21 cellular contexts compared by ENCODE assay signal in genomic region chr15:59344311-59344710, GRCh38. TPM values are rescaled to one million over a fixed set of nuclear protein-coding genes. Genes with fewer than 3 reads are reported as not detected.
DNase-seq lines count a peak whose midpoint lies in the region; ATAC-seq and TF ChIP-seq lines count a peak whose summit lies in the region.
"Had no signal": no experiment of that assay in that cellular context is flagged by ENCODE, and none has a peak within 500 bp of the region (broad histone marks: within the 10 kb centered on the region; RNA-seq: fewer than 3 reads in every experiment).

No MANE protein-coding gene starts in this region.

- H2BK15ac ChIP-seq in IMR-90 (ENCODE audit: low read depth, low read length): no peak overlapping the region

- no peak overlapping the region for H2BK120ac ChIP-seq in IMR-90 (ENCODE audit: low read depth, low read length)

- H3K4me3 ChIP-seq in IMR-90 (ENCODE audit: insufficient read depth, low read depth, low read length) (no peak overlapping the region), SK-N-SH (ENCODE audit: low read depth in 2 of 2, low read length in 1 of 2) (no peak overlapping the region), foreskin fibroblast (ENCODE audit: low read depth in 1 of 2, low read length in 2 of 2) (no peak overlapping the region)
- H3K4me3 ChIP-seq: A549; BLaER1 treated with 17β-estradiol and CSF1 and Interleukin-3, amounts not matched to agents 10 nM and 100 nM; GM23338; HAP-1 had no signal

- no peak overlapping the region for H2BK5ac ChIP-seq in IMR-90 (ENCODE audit: low read depth, low read length, poor library complexity, severe bottlenecking)

- intact Hi-C loops in Calu3 (cut with micrococcal nuclease; ENCODE audit: unreplicated experiment): no loop called here
- intact Hi-C loops in IMR-90 (cut with micrococcal nuclease): no loop called here

- peaks cover 12% of the 10 kb centered on the region for H4K20me1 ChIP-seq in IMR-90 (ENCODE audit: insufficient read depth, low read length)
- H4K20me1 ChIP-seq in SK-N-SH (ENCODE audit: insufficient read depth): no peaks in the 10 kb centered on the region

- dilution Hi-C loops in IMR-90 (cut with HindIII; ENCODE audit: low sequenced_read_pairs, unreplicated experiment): no loop called here

- no peak overlapping the region for H4K91ac ChIP-seq in IMR-90 (ENCODE audit: insufficient read depth, low read depth, low read length)

- H3K9ac ChIP-seq in IMR-90 (ENCODE audit: low read depth, low read length) (no peak overlapping the region), SK-N-SH (no peak overlapping the region)
- H3K9ac ChIP-seq: BLaER1 treated with 17β-estradiol and CSF1 and Interleukin-3, amounts not matched to agents 10 nM and 100 nM had no signal

- H2AFZ ChIP-seq in IMR-90 (replicated peaks; ENCODE audit: low read length, poor library complexity): no peak overlapping the region
- no peak overlapping the region for H2AFZ ChIP-seq in SK-N-SH (ENCODE audit: low read depth)
- H2AFZ ChIP-seq: GM23338 had no signal

- H3K9me3 Mint-ChIP-seq in Calu3 (ENCODE audit: low read depth, unreplicated experiment): no peaks in the 10 kb centered on the region
- peaks cover 3% of the 10 kb centered on the region for H3K9me3 Mint-ChIP-seq in stimulated activated memory B cell treated with anti-CD40 and anti-IgM and Interleukin-4, amounts not matched to agents 10 μg/mL and 1 μg/mL and 100 μg/mL, for 72 hours
- H3K9me3 Mint-ChIP-seq: CD4-positive, alpha-beta T cell; CD8-positive, alpha-beta memory T cell; HFFc6 had no signal

- H3F3A ChIP-seq in SK-N-SH (replicated peaks; ENCODE audit: insufficient read depth): peaks cover 1% of the 10 kb centered on the region

- H3K27ac Mint-ChIP-seq in Calu3 (ENCODE audit: unreplicated experiment): peak overlapping the region; percentile 1
- peak overlapping the region; percentile 39 for H3K27ac Mint-ChIP-seq in stimulated activated memory B cell treated with anti-CD40 and anti-IgM and Interleukin-4, amounts not matched to agents 10 μg/mL and 1 μg/mL and 100 μg/mL, for 72 hours
- H3K27ac Mint-ChIP-seq: CD14-positive monocyte; CD4-positive, alpha-beta T cell; CD8-positive, alpha-beta memory T cell; GM23338; HFFc6 had no signal

- peaks cover 41% of the 10 kb centered on the region for H3K79me2 ChIP-seq in SK-N-SH (ENCODE audit: insufficient read depth)

- peaks cover 63% of the 10 kb centered on the region for H3K4me1 Mint-ChIP-seq in Calu3 (ENCODE audit: low read depth, unreplicated experiment)
- H3K4me1 Mint-ChIP-seq in stimulated activated memory B cell treated with anti-CD40 and anti-IgM and Interleukin-4, amounts not matched to agents 10 μg/mL and 1 μg/mL and 100 μg/mL, for 72 hours: peaks cover 74% of the 10 kb centered on the region
- H3K4me1 Mint-ChIP-seq: CD8-positive, alpha-beta memory T cell had no signal

- CTCF ChIA-PET in Calu3 (lab: Charles Lee): no interaction called here
- CTCF ChIA-PET in IMR-90 (lab: Yijun Ruan, JAX): no interaction called here
- CTCF ChIA-PET in SK-N-SH (lab: Yijun Ruan, JAX): no interaction called here

- H3K27ac ChIP-seq in IMR-90 (ENCODE audit: insufficient read depth, low read length): no peak overlapping the region
- no peak overlapping the region for H3K27ac ChIP-seq in SK-N-SH (ENCODE audit: low read depth in 2 of 2, low read length in 1 of 2)
- H3K27ac ChIP-seq: BLaER1 treated with 17β-estradiol and CSF1 and Interleukin-3, amounts not matched to agents 10 nM and 100 nM had no signal

- H3K4me1 ChIP-seq in IMR-90 (ENCODE audit: control insufficient read depth, insufficient read depth, low read length) (no peaks in the 10 kb centered on the region), SK-N-SH (ENCODE audit: control insufficient read depth in 1 of 2, insufficient read depth in 2 of 2, low read depth in 1 of 2, low read length in 1 of 2) (peaks cover 0 to 1% of the 10 kb centered on the region in 2 experiments; a peak in 1 of 4 replicates)
- H3K4me1 ChIP-seq: BE2C had no signal

- H3K27me3 Mint-ChIP-seq in Calu3 (ENCODE audit: unreplicated experiment): no peaks in the 10 kb centered on the region
- no peaks in the 10 kb centered on the region for H3K27me3 Mint-ChIP-seq in stimulated activated memory B cell treated with anti-CD40 and anti-IgM and Interleukin-4, amounts not matched to agents 10 μg/mL and 1 μg/mL and 100 μg/mL, for 72 hours

- no peak overlapping the region for H3K56ac ChIP-seq in IMR-90 (ENCODE audit: extremely low read depth, insufficient read depth, low read length)

- BruUV-seq in Calu3 (replicated peaks; lab: Mats Ljungman, UMichigan) (no TSS peak), IMR-90 (replicated peaks; lab: Mats Ljungman, UMichigan) (no TSS peak)

- no peaks in the 10 kb centered on the region for H3K9me2 ChIP-seq in SK-N-SH

- H3K18ac ChIP-seq in IMR-90 (ENCODE audit: low read depth, low read length): no peak overlapping the region

- no peak for TF ChIP-seq EP300 in SK-N-SH (IDR thresholded peaks at IDR 0.05; ENCODE audit: borderline replicate concordance in 1 of 2, low read depth in 1 of 2, low read length in 1 of 2)

- H3K4me3 Mint-ChIP-seq in Calu3 (ENCODE audit: low read depth, unreplicated experiment): no peak overlapping the region
- no peak overlapping the region for H3K4me3 Mint-ChIP-seq in stimulated activated memory B cell treated with anti-CD40 and anti-IgM and Interleukin-4, amounts not matched to agents 10 μg/mL and 1 μg/mL and 100 μg/mL, for 72 hours
- H3K4me3 Mint-ChIP-seq: CD14-positive monocyte; CD4-positive, alpha-beta T cell; CD8-positive, alpha-beta memory T cell; GM23338; HFFc6 had no signal

- H3K4ac ChIP-seq in IMR-90 (ENCODE audit: low read depth, low read length): no peak overlapping the region

- H3K9me3 ChIP-seq in IMR-90 (ENCODE audit: control insufficient read depth, insufficient read depth, low read length) (no peaks in the 10 kb centered on the region), SK-N-SH (0 out of 2 replicates have a peak, but pooled peaks cover 4% of the 10 kb centered on the region)
- H3K9me3 ChIP-seq: A549, HAP-1 had no signal

- H3K36me3 ChIP-seq in IMR-90 (ENCODE audit: control insufficient read depth, insufficient read depth, low read length) (no peaks in the 10 kb centered on the region), SK-N-SH (replicated peaks in 1 of 2; ENCODE audit: control insufficient read depth in 1 of 2, insufficient read depth in 2 of 2, low read length in 1 of 2) (peaks cover 0 to 12% of the 10 kb centered on the region in 2 experiments)
- H3K36me3 ChIP-seq: BE2C, HAP-1 had no signal

- no peak for TF ChIP-seq POLR2A in IMR-90 (IDR thresholded peaks at IDR 0.05; ENCODE audit: low read depth, low read length)

- H4K5ac ChIP-seq in IMR-90 (ENCODE audit: low read depth, low read length): no peak overlapping the region

- H3K14ac ChIP-seq in IMR-90 (replicated peaks; ENCODE audit: low read depth, low read length): no peak overlapping the region

- H2AK9ac ChIP-seq in IMR-90 (replicated peaks; ENCODE audit: low read depth, low read length, poor library complexity): no peak overlapping the region

- H2BK20ac ChIP-seq in IMR-90 (ENCODE audit: low read depth, low read length): no peak overlapping the region

- DNase-seq in Calu3 (no peak), IMR-90 (no peak), left lobe of liver (ENCODE audit: low spot score) (no peak), SK-N-SH (no peak), foreskin fibroblast (no peak)
- no peak for DNase-seq in activated naive CD4-positive, alpha-beta T cell (lab: John Stamatoyannopoulos, UW)
- DNase-seq: 8988T; ACHN; AML-193; BE2C; CD4-positive, alpha-beta T cell; CD8-positive, alpha-beta memory T cell; DMS53; DMS79 treated with DMSO at 0.1 percent for 48 hours; HFFc6 had no signal

- H3K79me1 ChIP-seq in IMR-90 (ENCODE audit: low read depth in 1 of 2, low read length in 2 of 2): peaks cover 34 to 68% of the 10 kb centered on the region in 2 experiments

- H3K9me1 ChIP-seq in IMR-90 (ENCODE audit: insufficient read depth, low read length): 0 out of 2 replicates have a peak, but pooled peaks cover 5% of the 10 kb centered on the region

- H3K36me3 Mint-ChIP-seq in Calu3 (ENCODE audit: insufficient read depth, unreplicated experiment): peaks cover 63% of the 10 kb centered on the region
- H3K36me3 Mint-ChIP-seq in stimulated activated memory B cell treated with anti-CD40 and anti-IgM and Interleukin-4, amounts not matched to agents 10 μg/mL and 1 μg/mL and 100 μg/mL, for 72 hours: peaks cover 49% of the 10 kb centered on the region

- no peak overlapping the region for H2AK5ac ChIP-seq in IMR-90 (ENCODE audit: low read depth, low read length)

- TF ChIP-seq RAD21 in IMR-90 (IDR thresholded peaks at IDR 0.05; ENCODE audit: low read length): no peak
- no peak for TF ChIP-seq RAD21 in SK-N-SH (IDR thresholded peaks at IDR 0.05; ENCODE audit: low read length)

- H3K23ac ChIP-seq in IMR-90 (ENCODE audit: low read depth, low read length): peak overlapping the region; percentile 25; the same call in 1 of the 2 replicates

- H3K4me2 ChIP-seq in IMR-90 (ENCODE audit: low read depth, low read length): no peak overlapping the region
- H3K4me2 ChIP-seq in SK-N-SH: no peak overlapping the region
- H3K4me2 ChIP-seq: A549; BLaER1 treated with 17β-estradiol and CSF1 and Interleukin-3, amounts not matched to agents 10 nM and 100 nM; GM23338 had no signal

- in situ Hi-C loops in IMR-90 (cut with MboI; ENCODE audit: low sequenced_read_pairs): no loop called here

- H3K27me3 ChIP-seq in IMR-90 (ENCODE audit: control insufficient read depth, insufficient read depth, low read length): no peaks in the 10 kb centered on the region
- H3K27me3 ChIP-seq in SK-N-SH (ENCODE audit: insufficient read depth): no peaks in the 10 kb centered on the region
- H3K27me3 ChIP-seq: BLaER1 treated with 17β-estradiol and CSF1 and Interleukin-3, amounts not matched to agents 10 nM and 100 nM had no signal

- no peak for TF ChIP-seq CTCF in Calu3 (IDR thresholded peaks at IDR 0.05; ENCODE audit: unreplicated experiment)
- no peak for TF ChIP-seq CTCF in IMR-90 (conservative IDR thresholded peaks at IDR 0.05; ENCODE audit: low read depth, low read length)
- TF ChIP-seq CTCF in SK-N-SH (IDR thresholded peaks at IDR 0.05): no peak
- no peak for TF ChIP-seq CTCF in foreskin fibroblast (IDR thresholded peaks at IDR 0.05; ENCODE audit: low read depth, low read length)

- ATAC-seq in IMR-90 (ENCODE audit: low read depth): no peak
- peak; percentile 15 for ATAC-seq in left lobe of liver
- no peak for ATAC-seq in stimulated activated memory B cell treated with anti-CD40 and anti-IgM and Interleukin-4, amounts not matched to agents 10 μg/mL and 1 μg/mL and 100 μg/mL, for 72 hours
- ATAC-seq: GM23338 had no signal

- no peak overlapping the region for H4K8ac ChIP-seq in IMR-90 (ENCODE audit: low read depth in 2 of 2, low read length in 2 of 2)

- POLR2A ChIA-PET in IMR-90 (lab: Charles Lee; ENCODE audit: unreplicated experiment): no interaction called here
- POLR2A ChIA-PET in SK-N-SH (lab: Yijun Ruan, JAX): no interaction called here

RNA-seq across cellular contexts. Expression of gene MYO1E, which starts 28.4 kb away (rescaled TPM):
- total RNA-seq in Calu3 (2022): 617 and 655 TPM in 2 replicates
- 35.8 and 37.3 TPM in 2 replicates for total RNA-seq in IMR-90 (2012; rRNA removed)
- 13.4 and 13.5 TPM in 2 replicates for polyA plus RNA-seq in IMR-90 (2012; rRNA removed)
- 15.1 and 17.9 TPM in 2 replicates for polyA plus RNA-seq in IMR-90 (2012; cell fraction: cytosol; rRNA removed)
- 13.0 and 24.0 TPM in 2 replicates for polyA plus RNA-seq in IMR-90 (2012; cell fraction: nucleus; rRNA removed; ENCODE audit: low replicate concordance)
- 81.4 TPM for total RNA-seq in left lobe of liver
- 9.7 and 16.4 TPM in 2 replicates for polyA plus RNA-seq in SK-N-SH (2012; rRNA removed)
- 15.1 TPM in 2 replicates for polyA plus RNA-seq in SK-N-SH (2012; cell fraction: cytosol; rRNA removed)
- polyA plus RNA-seq in SK-N-SH (2012; cell fraction: nucleus; rRNA removed): 14.7 and 15.3 TPM in 2 replicates
